In the genomic region with DNA sequence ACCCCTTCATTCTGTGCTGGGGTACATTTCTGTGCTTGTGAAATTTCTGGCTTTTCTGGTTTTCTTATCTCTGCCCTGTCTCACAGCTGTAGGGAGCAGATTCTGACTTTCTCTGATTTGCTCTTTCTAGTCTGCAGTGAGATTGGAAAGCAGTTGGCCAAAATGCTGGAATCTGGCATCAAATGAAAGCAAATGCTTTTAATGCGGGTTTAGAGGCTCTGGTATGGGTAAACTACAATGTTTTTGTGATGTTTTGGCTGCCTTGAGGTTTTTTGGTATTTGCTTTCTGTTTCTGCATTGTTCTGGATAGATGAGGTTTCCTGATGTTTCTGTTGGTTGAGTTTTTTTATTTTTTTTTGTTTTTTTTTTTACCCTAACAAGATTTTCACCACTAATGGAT, we compare ENCODE assay signal across 1 cellular context.
A peak's percentile ranks its signal among the peaks of the same experiment; 100 is the strongest.
TF ChIP-seq lines count a peak whose summit lies in the region.

No MANE protein-coding gene starts in this region.

TF ChIP-seq in SK-N-SH, 30 proteins besides CTCF, POLR2A, EP300 and RAD21:
- TF ChIP-seq TAF1 (IDR thresholded peaks at IDR 0.05; ENCODE audit: borderline replicate concordance, low read depth, low read length) (no peak), GATA2 (CRISPR knock-in tag; IDR thresholded peaks at IDR 0.05) (peak; percentile 42; the same call in 1 of the 2 replicates)
